ENCODE assay signal across 8 cellular contexts in the genomic region with DNA sequence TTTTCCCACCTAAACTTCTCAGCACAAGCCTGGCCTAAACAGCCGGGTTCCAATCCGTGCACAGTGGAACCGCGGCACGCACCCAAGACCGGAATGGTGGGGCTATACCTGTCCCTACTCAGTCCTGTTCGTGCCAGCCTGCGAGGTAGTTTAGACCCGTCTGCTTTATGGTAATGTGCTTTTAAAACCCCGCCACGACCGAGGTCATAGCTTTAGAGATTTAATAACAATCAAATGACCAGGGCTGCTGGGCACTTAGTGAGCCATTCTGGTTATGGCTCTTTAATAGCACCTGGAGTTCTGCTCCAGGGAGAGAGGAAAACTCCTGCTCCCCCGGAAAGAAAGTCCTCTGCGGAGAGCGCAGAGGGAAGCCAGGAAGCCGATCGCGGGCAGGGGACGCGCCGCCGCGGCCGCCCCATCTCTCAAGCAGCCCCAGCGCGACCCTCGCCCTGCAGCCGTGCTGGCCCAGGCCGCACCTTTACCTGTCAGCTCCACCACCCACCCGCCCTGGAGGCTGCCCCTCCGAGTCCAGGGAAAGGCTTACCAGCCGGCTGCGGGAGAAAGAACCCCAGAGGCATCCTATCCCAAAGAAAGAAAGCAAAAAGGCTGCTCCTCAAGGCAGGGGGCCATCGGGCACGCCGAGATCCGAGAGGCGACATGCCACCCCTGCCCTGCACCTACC. TPM values are rescaled to one million over a fixed set of nuclear protein-coding genes. Genes with fewer than 3 reads are reported as not detected.
DNase-seq lines count a peak whose midpoint lies in the region; ATAC-seq and TF ChIP-seq lines count a peak whose summit lies in the region.

No MANE protein-coding gene starts in this region.

- DNase-seq in GM06990 (ENCODE audit: extremely low read depth, insufficient read length) (no peak), HuH-7.5 (ENCODE audit: low spot score) (peak; percentile 16), dorsolateral prefrontal cortex (peak in 9 of 10 donors; percentile 15 to 52 (median 32)), lower leg skin (ENCODE audit: low spot score in 2 of 2) (peak in 1 of 2 donors; percentile 90), GF-D8 (lab: John Stamatoyannopoulos, UW) (no peak)
- peak; percentile 10 for DNase-seq in activated CD4-positive, alpha-beta T cell treated with anti-CD3 and anti-CD28 coated beads for 1 hour
- peak; percentile 10 for DNase-seq in stimulated activated CD8-positive, alpha-beta memory T cell treated with anti-CD3 and anti-CD28 coated beads, Interleukin-4, amount 100 ng/mL, for 24 hours (ENCODE audit: low read depth)

- TF ChIP-seq CTCF in GM06990 (IDR thresholded peaks at IDR 0.05; ENCODE audit: insufficient read depth, low read length, poor library complexity, severe bottlenecking) (no peak), dorsolateral prefrontal cortex (IDR thresholded peaks at IDR 0.05 in 54 of 56, conservative IDR thresholded peaks at IDR 0.05 in 2 of 56; ENCODE audit: low read depth in 1 of 56, partially characterized antibody in 56 of 56) (no peak), lower leg skin (IDR thresholded peaks at IDR 0.05) (no peak)

- H3K27me3 ChIP-seq in GM06990 (replicated peaks; ENCODE audit: control insufficient read depth, insufficient read depth, low read length): no peaks in the 10 kb centered on the region; the same call in 1 of the 2 replicates
- no peaks in the 10 kb centered on the region for H3K27me3 ChIP-seq in dorsolateral prefrontal cortex

- intact Hi-C loops in dorsolateral prefrontal cortex (cut with DNase I) (loop anchor here (5.0 to 10.0 kb wide), 4 partner anchors 65 to 205 kb away; partner anchors contain the start of gene SNX18 (in 1 of the 2)), lower leg skin (cut with DNase I; ENCODE audit: low total_unique reads) (loop anchor here (10.0 kb wide), 1 partner anchor 55 kb away; no protein-coding TSS in a partner anchor)

- peak overlapping the region in 54 of 59 donors; percentile 9 to 95 (median 80) for H3K27ac ChIP-seq in dorsolateral prefrontal cortex

- 0 to 2% methylated on average over 28 to 29 of the region's 38 CpGs for WGBS in lower leg skin, 2 donors

- no peaks in the 10 kb centered on the region for H3K36me3 ChIP-seq in GM06990 (ENCODE audit: control insufficient read depth, insufficient read depth, low read length)

- TF ChIP-seq POLR2A in lower leg skin (IDR thresholded peaks at IDR 0.05): no peak

- H3K4me3 ChIP-seq in GM06990 (replicated peaks; ENCODE audit: low read depth, low read length) (peak overlapping the region; percentile 97), dorsolateral prefrontal cortex (peak overlapping the region; percentile 62 to 98 (median 90)), lower leg skin (ENCODE audit: low read depth, poor library complexity, severe bottlenecking) (peak overlapping the region; percentile 97)

- peak; percentile 28 for ATAC-seq in GM21717 (IDR thresholded peaks at IDR 0.05; ENCODE audit: unreplicated experiment)

RNA-seq across cellular contexts. Expression of gene ARL15, which starts 0.5 kb away (rescaled TPM):
- total RNA-seq in dorsolateral prefrontal cortex (10 to 100 TPM; 16.5 to 55.0 (median 31.4) TPM), lower leg skin (10 to 100 TPM; 16.6 to 48.8 (median 32.3) TPM)

Comparison
In these comparisons a context has a peak if more than half of its experiments do, and no peak if none do; other contexts are left out.
1. DNase-seq: peak in HuH-7.5 (single experiment), activated CD4-positive, alpha-beta T cell treated with anti-CD3 and anti-CD28 coated beads for 1 hour (single experiment), dorsolateral prefrontal cortex (9 of 10) and stimulated activated CD8-positive, alpha-beta memory T cell treated with anti-CD3 and anti-CD28 coated beads, Interleukin-4, amount 100 ng/mL, for 24 hours (single experiment); none in GM06990 (single experiment) and GF-D8 (single experiment).
2. Peak in every context shown above with its lines, with median percentiles within 50 percentile points of each other: H3K4me3 ChIP-seq.